8 cellular contexts compared by ENCODE assay signal in genomic region chr18:48675330-48675761, GRCh38.
DNase-seq lines count a peak whose midpoint lies in the region; ATAC-seq and TF ChIP-seq lines count a peak whose summit lies in the region.

No MANE protein-coding gene starts in this region.

- ATAC-seq in GM21447 (IDR thresholded peaks at IDR 0.05; ENCODE audit: unreplicated experiment): peak; percentile 81

- H3K4me3 ChIP-seq in fibroblast of villous mesenchyme (ENCODE audit: low read depth, low read length): no peak overlapping the region

- no peak overlapping the region for H3K27ac ChIP-seq in substantia nigra (ENCODE audit: low read depth, low read length, poor library complexity, severe bottlenecking)

- peak; percentile 94 for TF ChIP-seq CTCF in fibroblast of villous mesenchyme (IDR thresholded peaks at IDR 0.05; ENCODE audit: insufficient read depth, low read depth, low read length)

- DNase-seq in DMS153 (lab: John Stamatoyannopoulos, UW) (peak; percentile 51), HuH-7.5 (ENCODE audit: low spot score) (peak; percentile 63), RPMI7951 (ENCODE audit: low read depth) (peak; percentile 82), fibroblast of villous mesenchyme (ENCODE audit: low read depth) (peak; percentile 84), nucleus accumbens (lab: John Stamatoyannopoulos, UW) (peak in 55 of 56 donors; percentile 26 to 91 (median 76)), substantia nigra (lab: John Stamatoyannopoulos, UW) (peak in 48 of 49 donors; percentile 37 to 92 (median 80))
- DNase-seq in activated T-helper 1 cell treated with anti-CD3 and anti-CD28 coated beads, Interleukin-2, amount 50 U/mL, for 16 hours (ENCODE audit: low read depth in 1 of 2, low spot score in 1 of 2): peak; percentile 63 to 70
